Comparison of ENCODE assay signal across 17 cellular contexts in genomic region chrX:1190596-1191145, GRCh38. TPM values are rescaled to one million over a fixed set of nuclear protein-coding genes. Genes with fewer than 3 reads are reported as not detected.
DNase-seq lines count a peak whose midpoint lies in the region; ATAC-seq, FAIRE-seq and TF ChIP-seq lines count a peak whose summit lies in the region.
"Had no signal": no experiment of that assay in that cellular context is flagged by ENCODE, and none has a peak within 500 bp of the region (broad histone marks: within the 10 kb centered on the region; RNA-seq: fewer than 3 reads in every experiment).

No MANE protein-coding gene starts in this region.

- DNase-seq in activated CD8-positive, alpha-beta memory T cell treated with anti-CD3 and anti-CD28 coated beads, Interleukin-2, amount 10 ng/mL, durations not matched to agents 7 days and 5 days: peak; percentile 32
- peak; percentile 64 for DNase-seq in coronary artery (ENCODE audit: low spot score)
- peak; percentile 23 for DNase-seq in kidney
- peak; percentile 36 for DNase-seq in spleen
- no peak for DNase-seq in H4 (ENCODE audit: low spot score)
- DNase-seq: Caco-2, GF-D8, GM23248 had no signal

- no peak for FAIRE-seq in kidney (lab: Jason Lieb, UNC)
- FAIRE-seq: A549 had no signal

- no peak for ATAC-seq in activated CD8-positive, alpha-beta memory T cell treated with anti-CD3 and anti-CD28 coated beads, Interleukin-2, amount 10 ng/mL, durations not matched to agents 7 days and 5 days
- ATAC-seq in GM18519 (IDR thresholded peaks at IDR 0.05; ENCODE audit: low FRiP score, unreplicated experiment): no peak
- ATAC-seq in HG02840 (IDR thresholded peaks at IDR 0.05; ENCODE audit: low FRiP score, unreplicated experiment): no peak
- ATAC-seq: A549; CD8-positive, alpha-beta T cell had no signal

- CTCF ChIA-PET in activated CD8-positive, alpha-beta memory T cell treated with anti-CD3 and anti-CD28 coated beads, Interleukin-2, amount 10 ng/mL, durations not matched to agents 7 days and 5 days (lab: Charles Lee): no interaction called here

- H3K4me3 ChIP-seq in coronary artery (no peak overlapping the region), kidney (ENCODE audit: low read length in 2 of 2) (no peak overlapping the region), spleen (no peak overlapping the region)
- H3K4me3 ChIP-seq: A549, GM23248, HAP-1 had no signal

- peaks cover 3% of the 10 kb centered on the region for H3K36me3 Mint-ChIP-seq in activated CD8-positive, alpha-beta memory T cell treated with anti-CD3 and anti-CD28 coated beads, Interleukin-2, amount 10 ng/mL, durations not matched to agents 7 days and 5 days
- H3K36me3 Mint-ChIP-seq: CD14-positive monocyte; CD8-positive, alpha-beta T cell had no signal

- H3K27ac ChIP-seq in coronary artery (no peak overlapping the region), kidney (ENCODE audit: low read depth in 2 of 2, low read length in 2 of 2) (no peak overlapping the region), spleen (no peak overlapping the region)
- H3K27ac ChIP-seq: A549, GM23248, HL-60 had no signal

- no peak for TF ChIP-seq CTCF in coronary artery (IDR thresholded peaks at IDR 0.05)
- TF ChIP-seq CTCF in kidney (IDR thresholded peaks at IDR 0.05; ENCODE audit: borderline replicate concordance, extremely low read depth, insufficient read depth): no peak
- no peak for TF ChIP-seq CTCF in spleen (IDR thresholded peaks at IDR 0.05 in 8 of 11, conservative IDR thresholded peaks at IDR 0.05 in 3 of 11)

- peaks cover 2% of the 10 kb centered on the region for H3K9me3 Mint-ChIP-seq in activated CD8-positive, alpha-beta memory T cell treated with anti-CD3 and anti-CD28 coated beads, Interleukin-2, amount 10 ng/mL, durations not matched to agents 7 days and 5 days (ENCODE audit: low read depth)
- H3K9me3 Mint-ChIP-seq: CD8-positive, alpha-beta T cell had no signal

- 78 to 90% (median 86%) methylated on average over 16 to 18 of the region's 18 CpGs for WGBS in spleen, 5 donors

- no peak overlapping the region for H3K27ac Mint-ChIP-seq in activated CD8-positive, alpha-beta memory T cell treated with anti-CD3 and anti-CD28 coated beads, Interleukin-2, amount 10 ng/mL, durations not matched to agents 7 days and 5 days
- H3K27ac Mint-ChIP-seq: CD14-positive monocyte; CD8-positive, alpha-beta T cell had no signal

- no peak for TF ChIP-seq POLR2A in spleen (IDR thresholded peaks at IDR 0.05)

- H3K27me3 Mint-ChIP-seq in activated CD8-positive, alpha-beta memory T cell treated with anti-CD3 and anti-CD28 coated beads, Interleukin-2, amount 10 ng/mL, durations not matched to agents 7 days and 5 days: no peaks in the 10 kb centered on the region

- no peaks in the 10 kb centered on the region for H3K4me1 Mint-ChIP-seq in activated CD8-positive, alpha-beta memory T cell treated with anti-CD3 and anti-CD28 coated beads, Interleukin-2, amount 10 ng/mL, durations not matched to agents 7 days and 5 days
- H3K4me1 Mint-ChIP-seq: CD14-positive monocyte had no signal

- intact Hi-C loops in kidney (cut with DNase I) (no loop called here), spleen (cut with DNase I; ENCODE audit: low total_unique reads) (no loop called here)

- H3K4me1 ChIP-seq in kidney (ENCODE audit: control insufficient read depth in 1 of 2, insufficient read depth in 1 of 2, low read depth in 1 of 2, low read length in 2 of 2): no peaks in the 10 kb centered on the region
- H3K4me1 ChIP-seq in spleen: no peaks in the 10 kb centered on the region
- H3K4me1 ChIP-seq: A549, Caco-2, HAP-1 had no signal

- H3K36me3 ChIP-seq in kidney (ENCODE audit: control insufficient read depth in 1 of 2, insufficient read depth in 2 of 2, low read length in 2 of 2) (no peaks in the 10 kb centered on the region), spleen (no peaks in the 10 kb centered on the region)
- H3K36me3 ChIP-seq: HAP-1 had no signal

- no peaks in the 10 kb centered on the region for H3K27me3 ChIP-seq in spleen (replicated peaks in 1 of 7)

- H3K4me3 Mint-ChIP-seq in activated CD8-positive, alpha-beta memory T cell treated with anti-CD3 and anti-CD28 coated beads, Interleukin-2, amount 10 ng/mL, durations not matched to agents 7 days and 5 days: no peak overlapping the region
- H3K4me3 Mint-ChIP-seq: CD14-positive monocyte; CD8-positive, alpha-beta T cell had no signal

- H3K9ac ChIP-seq in kidney (ENCODE audit: low read length in 2 of 2): no peak overlapping the region
- H3K9ac ChIP-seq: GM23248 had no signal

- H3K9me3 ChIP-seq in kidney (ENCODE audit: control insufficient read depth in 1 of 2, low read length in 2 of 2) (no peaks in the 10 kb centered on the region), spleen (peaks cover 0 to 4% (median 0%) of the 10 kb centered on the region in 8 donors)
- H3K9me3 ChIP-seq: A549, Caco-2, HAP-1 had no signal

RNA-seq across cellular contexts. Expression of gene CRLF2, which starts 21.8 kb away (rescaled TPM):
- total RNA-seq in activated CD8-positive, alpha-beta memory T cell treated with anti-CD3 and anti-CD28 coated beads, Interleukin-2, amount 10 ng/mL, durations not matched to agents 7 days and 5 days: 1 to 10 TPM in 1 of 2 experiments, under 1 TPM in 1; 0.96 to 1.3 TPM
- total RNA-seq in kidney: 1.6 TPM
- not detected for polyA plus RNA-seq in kidney (ENCODE audit: insufficient read depth, low read depth, low replicate concordance)
- under 1 TPM in 4 of 7 donors, not detected in 3; 0.26 to 0.98 (median 0.37) TPM for total RNA-seq in spleen
- polyA plus RNA-seq in spleen: 1 to 10 TPM in 1 of 3 donors, under 1 TPM in 1, not detected in 1; 0.55 to 1.8 TPM
- not detected in 2 replicates for total RNA-seq in H4 (2014; rRNA removed; shearing (Covaris generic))
- total RNA-seq: Caco-2; CD8-positive, alpha-beta T cell; GM23248 had no signal
- polyA plus RNA-seq: AG04450, BJ, GM23248 had no signal
